ENCODE assay signal across 9 cellular contexts in genomic region chr2:118847447-118848172, GRCh38. TPM values are rescaled to one million over a fixed set of nuclear protein-coding genes. Genes with fewer than 3 reads are reported as not detected.
DNase-seq lines count a peak whose midpoint lies in the region; ATAC-seq, FAIRE-seq and TF ChIP-seq lines count a peak whose summit lies in the region.
"Had no signal": no experiment of that assay in that cellular context is flagged by ENCODE, and none has a peak within 500 bp of the region (broad histone marks: within the 10 kb centered on the region; RNA-seq: fewer than 3 reads in every experiment).

EN1 (minus strand) TSS chr2:118847648; CDS start chr2:118847167, 481 bp downstream.

- peaks cover 27 to 66% of the 10 kb centered on the region in 2 donors for H3K27me3 ChIP-seq in esophagus (ENCODE audit: control insufficient read depth in 1 of 2, insufficient read depth in 2 of 2, low read length in 2 of 2)
- peaks cover 0 to 77% (median 16%) of the 10 kb centered on the region in 4 donors for H3K27me3 ChIP-seq in pancreas

- ATAC-seq in pancreas: peak in 3 of 4 donors; percentile 21 to 55 (median 53)
- ATAC-seq in GM18502 (IDR thresholded peaks at IDR 0.05; ENCODE audit: poor library complexity, unreplicated experiment): no peak

- no peak for FAIRE-seq in pancreas (lab: Jason Lieb, UNC)

- WGBS in esophagus, 2 donors: 6 to 7% methylated on average over 41 to 46 of the region's 46 CpGs
- WGBS in pancreas, 2 donors: 7 to 9% methylated on average over 37 to 46 of the region's 46 CpGs

- peaks cover 2% of the 10 kb centered on the region in 2 donors for H3K9me3 ChIP-seq in esophagus (ENCODE audit: control insufficient read depth in 2 of 2, insufficient read depth in 1 of 2, low read depth in 1 of 2, low read length in 1 of 2)
- no peaks in the 10 kb centered on the region for H3K9me3 ChIP-seq in pancreas

- H3K4me1 ChIP-seq in esophagus (ENCODE audit: control insufficient read depth in 2 of 2, insufficient read depth in 2 of 2, low read length in 1 of 2): peaks cover 6 to 8% of the 10 kb centered on the region in 2 donors
- H3K4me1 ChIP-seq in pancreas: peaks cover 0 to 11% (median 0%) of the 10 kb centered on the region in 3 donors

- H3K4me3 ChIP-seq in esophagus (ENCODE audit: low read depth in 1 of 2, low read length in 2 of 2) (peak within 1 kb of the TSS; percentile 5 to 41), pancreas (peak within 1 kb of the TSS in 3 of 4 donors; percentile 2 to 43 (median 21))

- DNase-seq in DMS114 treated with DMSO at 0.1 percent for 48 hours (lab: John Stamatoyannopoulos, UW; ENCODE audit: unreplicated experiment) (peak; percentile 77), NCI-H69 (lab: John Stamatoyannopoulos, UW) (peak; percentile 84), pancreas (peak in 1 of 6 donors; percentile 63), kidney glomerular epithelial cell (lab: John Stamatoyannopoulos, UW) (no peak), NCI-H2107 (lab: John Stamatoyannopoulos, UW) (no peak), COLO668 (lab: John Stamatoyannopoulos, UW; ENCODE audit: unreplicated experiment) (no peak)

- no peaks in the 10 kb centered on the region for H3K36me3 ChIP-seq in esophagus (ENCODE audit: control insufficient read depth in 2 of 2, insufficient read depth in 2 of 2, low read length in 1 of 2)
- no peaks in the 10 kb centered on the region for H3K36me3 ChIP-seq in pancreas

- no peak for TF ChIP-seq CTCF in pancreas (IDR thresholded peaks at IDR 0.05)

- intact Hi-C loops in pancreas (cut with DNase I): no loop called here

- H3K27ac ChIP-seq in esophagus (ENCODE audit: low read depth in 2 of 2, low read length in 1 of 2) (no peak within 1 kb of the TSS), pancreas (no peak within 1 kb of the TSS)

RNA-seq across cellular contexts. Expression of gene EN1, which starts in this region (rescaled TPM):
- not detected for polyA plus RNA-seq in esophagus
- total RNA-seq in pancreas: not detected
- polyA plus RNA-seq in pancreas: not detected
- total RNA-seq: dermis microvascular lymphatic vessel endothelial cell had no signal

Comparison
In these comparisons a context has a peak if more than half of its experiments do, and no peak if none do; other contexts are left out.
1. Peak in ATAC-seq and H3K4me3 ChIP-seq in pancreas; RNA of the gene not detected or under 1 TPM.
2. DNase-seq: peak in DMS114 treated with DMSO at 0.1 percent for 48 hours (single experiment) and NCI-H69 (single experiment); none in kidney glomerular epithelial cell (single experiment), NCI-H2107 (single experiment) and COLO668 (single experiment).